ENCODE assay signal across 18 cellular contexts in genomic region chr11:132595246-132595645, GRCh38.
DNase-seq lines count a peak whose midpoint lies in the region; TF ChIP-seq lines count a peak whose summit lies in the region.
"Had no signal": no experiment of that assay in that cellular context is flagged by ENCODE, and none has a peak within 500 bp of the region (broad histone marks: within the 10 kb centered on the region; RNA-seq: fewer than 3 reads in every experiment).

No MANE protein-coding gene starts in this region.

- no peaks in the 10 kb centered on the region for H3K4me1 ChIP-seq in MM.1S (ENCODE audit: low read length)
- H3K4me1 ChIP-seq: BLaER1 treated with 17β-estradiol and CSF1 and Interleukin-3, amounts not matched to agents 10 nM and 100 nM; Caco-2 had no signal

- H3K36me3 Mint-ChIP-seq in nephron (ENCODE audit: low read depth), result no peaks in the 10 kb centered on the region
- H3K36me3 Mint-ChIP-seq: CD8-positive, alpha-beta T cell had no signal

- DNase-seq in MM.1S, result peak; percentile 53
- DNase-seq in cerebellar cortex (ENCODE audit: low spot score), result peak; percentile 65
- DNase-seq in NCI-H345 (lab: John Stamatoyannopoulos, UW), result no peak
- no peak for DNase-seq in AG08396 (ENCODE audit: low spot score)
- no peak for DNase-seq in SW480 (ENCODE audit: low spot score)
- DNase-seq: 8988T; ACHN; AML-193; Caco-2; Calu3; CD4-positive, alpha-beta T cell; CD8-positive, alpha-beta T cell; GDM1 had no signal

- H3K9me2 ChIP-seq in MM.1S (replicated peaks; ENCODE audit: insufficient read depth, low read length), result no peaks in the 10 kb centered on the region

- TF ChIP-seq CTCF in MM.1S (IDR thresholded peaks at IDR 0.05; ENCODE audit: low read length), result no peak
- no peak for TF ChIP-seq CTCF in nephron (IDR thresholded peaks at IDR 0.05; ENCODE audit: unreplicated experiment in 3 of 3)

- no peak overlapping the region for H2AFZ ChIP-seq in MM.1S (ENCODE audit: low read length)

- no peaks in the 10 kb centered on the region for H3K79me2 ChIP-seq in MM.1S (ENCODE audit: low read length)

- H3K27me3 Mint-ChIP-seq in nephron (ENCODE audit: low read depth), result no peaks in the 10 kb centered on the region
- H3K27me3 Mint-ChIP-seq: B cell; CD4-positive, alpha-beta T cell had no signal

- no peaks in the 10 kb centered on the region for H3F3A ChIP-seq in MM.1S (ENCODE audit: insufficient read depth, low read length)

- H3K4me3 ChIP-seq in MM.1S (ENCODE audit: low read length), result no peak overlapping the region
- H3K4me3 ChIP-seq: BLaER1 treated with 17β-estradiol and CSF1 and Interleukin-3, amounts not matched to agents 10 nM and 100 nM; GM12878 had no signal

- no peaks in the 10 kb centered on the region for H4K20me1 ChIP-seq in MM.1S (ENCODE audit: insufficient read depth, low read length)
- H4K20me1 ChIP-seq: BLaER1 treated with 17β-estradiol and CSF1 and Interleukin-3, amounts not matched to agents 10 nM and 100 nM had no signal

- H3K36me3 ChIP-seq in MM.1S (replicated peaks; ENCODE audit: insufficient read depth, low read length), result no peaks in the 10 kb centered on the region
- H3K36me3 ChIP-seq: BLaER1 treated with 17β-estradiol and CSF1 and Interleukin-3, amounts not matched to agents 10 nM and 100 nM had no signal

- no peak overlapping the region for H3K4me2 ChIP-seq in MM.1S (ENCODE audit: low read depth, low read length)
- H3K4me2 ChIP-seq: BLaER1 treated with 17β-estradiol and CSF1 and Interleukin-3, amounts not matched to agents 10 nM and 100 nM had no signal

- H3K27ac Mint-ChIP-seq in nephron, result peak overlapping the region in 2 of 3 experiments; percentile 13 to 34
- H3K27ac Mint-ChIP-seq: B cell; CD4-positive, alpha-beta T cell; CD8-positive, alpha-beta T cell had no signal

- H3K9me3 ChIP-seq in MM.1S (replicated peaks; ENCODE audit: insufficient read depth, low read length), result no peaks in the 10 kb centered on the region
- H3K9me3 ChIP-seq: BLaER1 treated with 17β-estradiol and CSF1 and Interleukin-3, amounts not matched to agents 10 nM and 100 nM; Caco-2 had no signal

- no peak overlapping the region for H3K9ac ChIP-seq in MM.1S (ENCODE audit: low read length)
- H3K9ac ChIP-seq: BLaER1 treated with 17β-estradiol and CSF1 and Interleukin-3, amounts not matched to agents 10 nM and 100 nM had no signal

- no peak overlapping the region for H3K4me3 Mint-ChIP-seq in nephron
- H3K4me3 Mint-ChIP-seq: B cell; CD4-positive, alpha-beta T cell; CD8-positive, alpha-beta T cell had no signal

- no peak overlapping the region for H3K27ac ChIP-seq in MM.1S (ENCODE audit: low read length)
- H3K27ac ChIP-seq: BLaER1 treated with 17β-estradiol and CSF1 and Interleukin-3, amounts not matched to agents 10 nM and 100 nM; C4-2B had no signal

- H3K27me3 ChIP-seq in MM.1S (replicated peaks; ENCODE audit: insufficient read depth, low read length), result no peaks in the 10 kb centered on the region
- H3K27me3 ChIP-seq: BLaER1 treated with 17β-estradiol and CSF1 and Interleukin-3, amounts not matched to agents 10 nM and 100 nM had no signal

- peaks cover 18% of the 10 kb centered on the region for H3K4me1 Mint-ChIP-seq in nephron
- H3K4me1 Mint-ChIP-seq: B cell had no signal

- no peaks in the 10 kb centered on the region for H3K9me3 Mint-ChIP-seq in nephron
- H3K9me3 Mint-ChIP-seq: CD4-positive, alpha-beta T cell; CD8-positive, alpha-beta T cell had no signal

Comparison
In these comparisons a context has a peak if more than half of its experiments do, and no peak if none do; other contexts are left out.
1. DNase-seq: peak in MM.1S (single experiment) and cerebellar cortex (single experiment); none in NCI-H345 (single experiment), AG08396 (single experiment) and SW480 (single experiment).